Comparison of ENCODE assay signal across 1 cellular context in the genomic region with DNA sequence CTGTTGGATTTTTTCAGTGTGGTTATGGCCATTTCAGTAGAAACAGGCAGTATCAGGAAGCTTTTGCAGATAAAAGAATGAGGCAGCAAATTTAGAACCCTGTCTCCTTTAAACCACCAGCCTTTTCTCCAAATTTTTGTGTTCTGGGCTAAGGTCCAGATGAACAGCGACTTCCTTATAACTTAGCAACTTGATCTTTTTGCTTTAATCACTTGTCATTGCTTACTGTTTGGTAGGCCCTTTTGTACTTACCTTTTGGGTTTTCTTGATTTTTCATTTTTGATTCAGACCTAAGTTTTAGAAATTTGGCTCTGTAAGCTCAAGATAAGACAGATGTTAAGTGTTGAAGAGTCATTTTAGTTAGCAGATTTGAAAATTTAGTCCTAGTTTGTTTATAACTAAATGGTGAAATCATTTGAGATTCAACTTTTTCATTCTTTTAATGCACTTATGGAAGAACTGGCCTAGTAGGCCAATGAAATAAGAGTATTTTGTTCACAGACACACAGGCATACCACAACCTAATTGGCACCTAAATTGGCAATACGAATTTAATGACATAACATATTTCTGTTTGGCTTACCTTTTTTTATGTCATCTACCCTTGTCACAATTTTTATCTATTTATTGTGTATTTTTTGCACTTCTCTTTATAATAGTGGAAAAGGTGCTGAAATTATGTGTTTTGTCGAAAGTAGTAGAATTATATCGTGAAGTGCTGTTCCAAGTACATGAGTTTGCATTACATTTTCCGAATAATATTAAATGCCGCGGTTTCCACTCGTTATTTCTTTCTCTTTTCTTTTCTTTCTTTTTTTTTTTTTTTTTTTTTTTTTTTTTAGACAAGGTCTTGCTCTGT.
TF ChIP-seq lines count a peak whose summit lies in the region.

No MANE protein-coding gene starts in this region.

TF ChIP-seq in HepG2, 621 proteins besides CTCF, POLR2A, EP300 and RAD21:
- TF ChIP-seq ZNF761 (CRISPR knock-in tag; conservative IDR thresholded peaks at IDR 0.05) (no peak), CCDC6 (CRISPR knock-in tag; IDR thresholded peaks at IDR 0.05) (no peak), ZNF207 (IDR thresholded peaks at IDR 0.05; ENCODE audit: borderline replicate concordance) (no peak), ASH2L (IDR thresholded peaks at IDR 0.05; ENCODE audit: insufficient read length, low read depth, low read length) (no peak), MED1 (CRISPR knock-in tag; IDR thresholded peaks at IDR 0.05) (no peak), ZBTB42 (CRISPR knock-in tag; IDR thresholded peaks at IDR 0.05) (no peak), BRCA1 (CRISPR knock-in tag; IDR thresholded peaks at IDR 0.05) (no peak)
- TF ChIP-seq, protein P1, sequence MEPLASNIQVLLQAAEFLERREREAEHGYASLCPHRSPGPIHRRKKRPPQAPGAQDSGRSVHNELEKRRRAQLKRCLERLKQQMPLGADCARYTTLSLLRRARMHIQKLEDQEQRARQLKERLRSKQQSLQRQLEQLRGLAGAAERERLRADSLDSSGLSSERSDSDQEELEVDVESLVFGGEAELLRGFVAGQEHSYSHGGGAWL (CRISPR knock-in tag; IDR thresholded peaks at IDR 0.05), result no peak
- TF ChIP-seq, protein P2, sequence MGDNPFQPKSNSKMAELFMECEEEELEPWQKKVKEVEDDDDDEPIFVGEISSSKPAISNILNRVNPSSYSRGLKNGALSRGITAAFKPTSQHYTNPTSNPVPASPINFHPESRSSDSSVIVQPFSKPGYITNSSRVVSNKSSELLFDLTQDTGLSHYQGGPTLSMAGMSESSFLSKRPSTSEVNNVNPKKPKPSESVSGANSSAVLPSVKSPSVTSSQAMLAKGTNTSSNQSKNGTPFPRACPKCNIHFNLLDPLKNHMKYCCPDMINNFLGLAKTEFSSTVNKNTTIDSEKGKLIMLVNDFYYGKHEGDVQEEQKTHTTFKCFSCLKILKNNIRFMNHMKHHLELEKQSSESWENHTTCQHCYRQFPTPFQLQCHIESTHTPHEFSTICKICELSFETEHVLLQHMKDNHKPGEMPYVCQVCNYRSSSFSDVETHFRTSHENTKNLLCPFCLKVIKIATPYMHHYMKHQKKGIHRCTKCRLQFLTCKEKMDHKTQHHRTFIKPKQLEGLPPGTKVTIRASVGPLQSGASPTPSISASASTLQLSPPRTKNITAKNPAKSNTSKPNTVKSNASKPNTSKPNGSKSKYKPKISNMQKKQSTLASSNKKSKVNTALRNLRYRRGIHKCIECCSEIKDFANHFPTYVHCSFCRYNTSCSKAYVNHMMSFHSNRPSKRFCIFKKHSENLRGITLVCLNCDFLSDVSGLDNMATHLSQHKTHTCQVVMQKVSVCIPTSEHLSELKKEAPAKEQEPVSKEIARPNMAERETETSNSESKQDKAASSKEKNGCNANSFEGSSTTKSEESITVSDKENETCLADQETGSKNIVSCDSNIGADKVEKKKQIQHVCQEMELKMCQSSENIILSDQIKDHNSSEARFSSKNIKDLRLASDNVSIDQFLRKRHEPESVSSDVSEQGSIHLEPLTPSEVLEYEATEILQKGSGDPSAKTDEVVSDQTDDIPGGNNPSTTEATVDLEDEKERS (CRISPR knock-in tag; IDR thresholded peaks at IDR 0.05), result no peak
- TF ChIP-seq, protein P3, sequence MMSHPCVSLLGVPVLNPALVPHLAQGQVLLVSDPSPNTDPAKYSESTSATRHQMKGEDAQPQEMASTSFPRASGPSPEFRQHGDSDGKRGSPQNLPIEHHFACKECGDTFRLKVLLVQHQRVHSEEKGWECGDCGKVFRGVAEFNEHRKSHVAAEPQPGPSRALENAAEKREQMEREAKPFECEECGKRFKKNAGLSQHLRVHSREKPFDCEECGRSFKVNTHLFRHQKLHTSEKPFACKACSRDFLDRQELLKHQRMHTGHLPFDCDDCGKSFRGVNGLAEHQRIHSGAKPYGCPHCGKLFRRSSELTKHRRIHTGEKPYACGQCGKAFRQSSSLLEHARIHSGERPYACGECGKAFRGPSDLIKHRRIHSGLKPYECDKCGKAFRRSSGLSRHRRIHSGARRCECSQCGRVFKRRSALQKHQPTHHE (CRISPR knock-in tag; IDR thresholded peaks at IDR 0.05; ENCODE audit: borderline replicate concordance), result no peak
- TF ChIP-seq, protein P4, sequence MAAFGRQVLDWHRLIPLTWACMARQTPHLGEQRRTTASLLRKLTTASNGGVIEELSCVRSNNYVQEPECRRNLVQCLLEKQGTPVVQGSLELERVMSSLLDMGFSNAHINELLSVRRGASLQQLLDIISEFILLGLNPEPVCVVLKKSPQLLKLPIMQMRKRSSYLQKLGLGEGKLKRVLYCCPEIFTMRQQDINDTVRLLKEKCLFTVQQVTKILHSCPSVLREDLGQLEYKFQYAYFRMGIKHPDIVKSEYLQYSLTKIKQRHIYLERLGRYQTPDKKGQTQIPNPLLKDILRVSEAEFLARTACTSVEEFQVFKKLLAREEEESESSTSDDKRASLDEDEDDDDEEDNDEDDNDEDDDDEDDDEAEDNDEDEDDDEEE (CRISPR knock-in tag; IDR thresholded peaks at IDR 0.05), result no peak
- TF ChIP-seq, protein P5, sequence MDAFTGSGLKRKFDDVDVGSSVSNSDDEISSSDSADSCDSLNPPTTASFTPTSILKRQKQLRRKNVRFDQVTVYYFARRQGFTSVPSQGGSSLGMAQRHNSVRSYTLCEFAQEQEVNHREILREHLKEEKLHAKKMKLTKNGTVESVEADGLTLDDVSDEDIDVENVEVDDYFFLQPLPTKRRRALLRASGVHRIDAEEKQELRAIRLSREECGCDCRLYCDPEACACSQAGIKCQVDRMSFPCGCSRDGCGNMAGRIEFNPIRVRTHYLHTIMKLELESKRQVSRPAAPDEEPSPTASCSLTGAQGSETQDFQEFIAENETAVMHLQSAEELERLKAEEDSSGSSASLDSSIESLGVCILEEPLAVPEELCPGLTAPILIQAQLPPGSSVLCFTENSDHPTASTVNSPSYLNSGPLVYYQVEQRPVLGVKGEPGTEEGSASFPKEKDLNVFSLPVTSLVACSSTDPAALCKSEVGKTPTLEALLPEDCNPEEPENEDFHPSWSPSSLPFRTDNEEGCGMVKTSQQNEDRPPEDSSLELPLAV (CRISPR knock-in tag; conservative IDR thresholded peaks at IDR 0.05; ENCODE audit: low read depth), result no peak
